Comparison of ENCODE assay signal across 18 cellular contexts in genomic region chr2:32453242-32454062, GRCh38.
DNase-seq lines count a peak whose midpoint lies in the region; ATAC-seq and TF ChIP-seq lines count a peak whose summit lies in the region.
"Had no signal": no experiment of that assay in that cellular context is flagged by ENCODE, and none has a peak within 500 bp of the region (broad histone marks: within the 10 kb centered on the region; RNA-seq: fewer than 3 reads in every experiment).

No MANE protein-coding gene starts in this region.

- TF ChIP-seq CTCF in GM13977 (IDR thresholded peaks at IDR 0.05; ENCODE audit: extremely low read depth, insufficient read depth, missing control alignments), result no peak

- H3K4me3 Mint-ChIP-seq in activated naive CD8-positive, alpha-beta T cell, result no peak overlapping the region
- no peak overlapping the region for H3K4me3 Mint-ChIP-seq in activated naive CD8-positive, alpha-beta T cell treated with anti-CD3 and anti-CD28 coated beads, Interleukin-2, amount 50 U/mL, for 24 hours
- H3K4me3 Mint-ChIP-seq: activated CD4-positive, alpha-beta T cell treated with anti-CD3 and anti-CD28 coated beads, Interleukin-2, amount 10 ng/mL, durations not matched to agents 24 days and 14 days had no signal

- H3K27me3 Mint-ChIP-seq in activated naive CD8-positive, alpha-beta T cell, result no peaks in the 10 kb centered on the region
- no peaks in the 10 kb centered on the region for H3K27me3 Mint-ChIP-seq in activated naive CD8-positive, alpha-beta T cell treated with anti-CD3 and anti-CD28 coated beads, Interleukin-2, amount 50 U/mL, for 24 hours
- H3K27me3 Mint-ChIP-seq: activated CD4-positive, alpha-beta T cell treated with anti-CD3 and anti-CD28 coated beads, Interleukin-2, amount 10 ng/mL, durations not matched to agents 24 days and 14 days had no signal

- no peak for DNase-seq in activated naive CD8-positive, alpha-beta T cell treated with anti-CD3 and anti-CD28 coated beads, Interleukin-2, amount 50 U/mL, for 24 hours
- DNase-seq in adipocyte (ENCODE audit: low read depth) (peak; percentile 28), left lobe of liver (ENCODE audit: low spot score) (no peak), GM13977 (ENCODE audit: low spot score) (no peak), ureter (ENCODE audit: low spot score) (no peak), DMS153 treated with DMSO at 0.1 percent for 48 hours (lab: John Stamatoyannopoulos, UW; ENCODE audit: unreplicated experiment) (no peak)
- DNase-seq: activated CD4-positive, alpha-beta T cell treated with anti-CD3 and anti-CD28 coated beads, Interleukin-2, amount 10 ng/mL, durations not matched to agents 24 days and 14 days; activated naive CD4-positive, alpha-beta T cell; aorta; DMS 273 treated with DMSO at 0.1 percent for 48 hours; foreskin keratinocyte; hippocampal formation; kidney; NCI-H2029; SW 1271 had no signal

- H3K4me1 Mint-ChIP-seq in activated naive CD8-positive, alpha-beta T cell (ENCODE audit: low read depth), result peaks cover 7% of the 10 kb centered on the region
- no peaks in the 10 kb centered on the region for H3K4me1 Mint-ChIP-seq in activated naive CD8-positive, alpha-beta T cell treated with anti-CD3 and anti-CD28 coated beads, Interleukin-2, amount 50 U/mL, for 24 hours

- ATAC-seq in activated naive CD8-positive, alpha-beta T cell treated with anti-CD3 and anti-CD28 coated beads, Interleukin-2, amount 50 U/mL, for 24 hours, result no peak
- ATAC-seq in left lobe of liver, result peak; percentile 95
- ATAC-seq in HG02678 (IDR thresholded peaks at IDR 0.05; ENCODE audit: unreplicated experiment), result no peak
- ATAC-seq: foreskin keratinocyte had no signal

- no peaks in the 10 kb centered on the region for H3K4me1 ChIP-seq in adipocyte (ENCODE audit: control insufficient read depth, insufficient read depth, low read length)
- H3K4me1 ChIP-seq: foreskin keratinocyte, vagina had no signal

- H3K9ac ChIP-seq in adipocyte (ENCODE audit: low read length), result no peak overlapping the region

- H3K27me3 ChIP-seq in adipocyte (replicated peaks; ENCODE audit: control insufficient read depth, insufficient read depth, low read length), result no peaks in the 10 kb centered on the region
- H3K27me3 ChIP-seq: foreskin keratinocyte, vagina had no signal

- no peaks in the 10 kb centered on the region for H3K9me3 ChIP-seq in adipocyte (ENCODE audit: control insufficient read depth, low read length)
- H3K9me3 ChIP-seq: vagina had no signal

- peaks cover 54% of the 10 kb centered on the region for H3K36me3 ChIP-seq in adipocyte (ENCODE audit: control insufficient read depth, insufficient read depth, low read length, severe bottlenecking)

- peak overlapping the region; percentile 16 for H3K27ac Mint-ChIP-seq in activated naive CD8-positive, alpha-beta T cell
- H3K27ac Mint-ChIP-seq in activated naive CD8-positive, alpha-beta T cell treated with anti-CD3 and anti-CD28 coated beads, Interleukin-2, amount 50 U/mL, for 24 hours, result no peak overlapping the region
- H3K27ac Mint-ChIP-seq: activated CD4-positive, alpha-beta T cell treated with anti-CD3 and anti-CD28 coated beads, Interleukin-2, amount 10 ng/mL, durations not matched to agents 24 days and 14 days had no signal

- H3K36me3 Mint-ChIP-seq in activated naive CD8-positive, alpha-beta T cell, result peaks cover 17% of the 10 kb centered on the region
- peaks cover 52% of the 10 kb centered on the region for H3K36me3 Mint-ChIP-seq in activated naive CD8-positive, alpha-beta T cell treated with anti-CD3 and anti-CD28 coated beads, Interleukin-2, amount 50 U/mL, for 24 hours (ENCODE audit: low read depth)

- in situ Hi-C loops in GM13977 (cut with MboI; ENCODE audit: low pct_unique_long_range_greater_than_20kb, low sequenced_read_pairs, unreplicated experiment), result no loop called here

- H3K4me3 ChIP-seq in adipocyte (ENCODE audit: low read length), result no peak overlapping the region
- H3K4me3 ChIP-seq: vagina had no signal

- no peaks in the 10 kb centered on the region for H3K9me3 Mint-ChIP-seq in activated naive CD8-positive, alpha-beta T cell (ENCODE audit: low read depth)
- H3K9me3 Mint-ChIP-seq in activated naive CD8-positive, alpha-beta T cell treated with anti-CD3 and anti-CD28 coated beads, Interleukin-2, amount 50 U/mL, for 24 hours, result no peaks in the 10 kb centered on the region
- H3K9me3 Mint-ChIP-seq: activated CD4-positive, alpha-beta T cell treated with anti-CD3 and anti-CD28 coated beads, Interleukin-2, amount 10 ng/mL, durations not matched to agents 24 days and 14 days had no signal
